In the genomic region with DNA sequence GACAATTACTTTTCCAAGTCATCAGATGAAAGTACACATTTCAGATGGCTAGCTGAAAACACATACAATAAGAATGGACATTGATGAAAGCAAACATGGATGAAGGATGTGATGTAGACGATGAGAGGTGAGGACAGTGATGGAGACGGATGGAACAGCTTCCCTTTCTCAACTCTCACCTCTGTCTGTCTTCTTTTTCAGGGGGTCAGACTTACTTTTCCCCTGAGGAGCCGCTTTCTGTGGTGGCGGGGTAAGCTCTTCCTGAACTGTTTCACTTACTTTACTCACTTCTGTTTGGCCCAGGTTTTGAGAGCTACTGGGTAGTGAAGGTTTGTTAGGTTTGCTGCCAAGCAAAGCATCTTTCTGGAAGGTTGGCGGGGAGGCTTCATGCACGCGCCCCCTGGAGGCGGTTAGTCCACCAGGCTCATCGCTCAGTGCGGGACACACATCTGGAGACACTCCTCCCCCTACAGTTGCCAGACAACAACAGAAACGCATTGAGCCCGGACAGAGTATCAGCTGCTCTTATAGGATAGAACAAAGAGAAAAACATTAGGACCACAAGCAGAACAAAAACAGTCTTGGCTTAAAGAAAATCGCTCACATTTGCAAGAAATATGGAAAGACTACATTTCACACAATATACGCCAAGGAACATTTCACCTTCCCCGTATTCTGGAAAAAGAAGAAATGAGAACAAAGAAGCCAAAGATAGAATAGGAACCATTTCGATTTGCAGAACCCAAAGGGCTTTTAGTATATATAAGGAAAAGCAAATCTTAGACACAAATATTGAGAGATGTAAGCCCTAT, we compare ENCODE assay signal across 8 cellular contexts.
DNase-seq lines count a peak whose midpoint lies in the region; ATAC-seq and TF ChIP-seq lines count a peak whose summit lies in the region.

No MANE protein-coding gene starts in this region.

- peaks cover 2% of the 10 kb centered on the region for H3K36me3 Mint-ChIP-seq in activated CD4-positive, alpha-beta memory T cell treated with anti-CD3 and anti-CD28 coated beads, Interleukin-2, amount 10 ng/mL, durations not matched to agents 7 days and 5 days (ENCODE audit: low read depth)

- peak; percentile 69 for ATAC-seq in GM18870 (IDR thresholded peaks at IDR 0.05; ENCODE audit: unreplicated experiment)
- peak; percentile 93 for ATAC-seq in HG03135 (IDR thresholded peaks at IDR 0.05; ENCODE audit: unreplicated experiment)

- POLR2A ChIA-PET in activated CD4-positive, alpha-beta memory T cell treated with anti-CD3 and anti-CD28 coated beads, Interleukin-2, amount 10 ng/mL, durations not matched to agents 7 days and 5 days (lab: Charles Lee): interaction anchor here (0.6 to 1.9 kb wide), 5 partner anchors 12 to 196 kb away, joined by 3 to 11 read pairs (median 5); no protein-coding TSS in a partner anchor

- peaks cover 4% of the 10 kb centered on the region for H3K9me3 Mint-ChIP-seq in activated CD4-positive, alpha-beta memory T cell treated with anti-CD3 and anti-CD28 coated beads, Interleukin-2, amount 10 ng/mL, durations not matched to agents 7 days and 5 days

- H3K27me3 Mint-ChIP-seq in activated CD4-positive, alpha-beta memory T cell treated with anti-CD3 and anti-CD28 coated beads, Interleukin-2, amount 10 ng/mL, durations not matched to agents 7 days and 5 days: peaks cover 2% of the 10 kb centered on the region

- CTCF ChIA-PET in activated CD4-positive, alpha-beta memory T cell treated with anti-CD3 and anti-CD28 coated beads, Interleukin-2, amount 10 ng/mL, durations not matched to agents 7 days and 5 days (lab: Charles Lee): interaction anchor here (0.6 to 4.8 kb wide), 52 partner anchors 8 to 230 kb away, joined by 3 to 78 read pairs (median 5); partner anchors contain the start of gene MYL12A

- H3K4me3 Mint-ChIP-seq in activated CD4-positive, alpha-beta memory T cell treated with anti-CD3 and anti-CD28 coated beads, Interleukin-2, amount 10 ng/mL, durations not matched to agents 7 days and 5 days: no peak overlapping the region

- H3K27ac Mint-ChIP-seq in activated CD4-positive, alpha-beta memory T cell treated with anti-CD3 and anti-CD28 coated beads, Interleukin-2, amount 10 ng/mL, durations not matched to agents 7 days and 5 days: no peak overlapping the region

- H3K4me1 Mint-ChIP-seq in activated CD4-positive, alpha-beta memory T cell treated with anti-CD3 and anti-CD28 coated beads, Interleukin-2, amount 10 ng/mL, durations not matched to agents 7 days and 5 days: peaks cover 9% of the 10 kb centered on the region

- TF ChIP-seq CTCF in AG09319 (IDR thresholded peaks at IDR 0.05; ENCODE audit: low read depth, low read length): peak; percentile 98

- DNase-seq in AG09319 (ENCODE audit: extremely low read depth, low read depth): peak; percentile 39
- DNase-seq in NCI-H82 treated with DMSO at 0.1 percent for 48 hours (lab: John Stamatoyannopoulos, UW; ENCODE audit: unreplicated experiment): peak; percentile 45
- peak; percentile 84 for DNase-seq in activated CD4-positive, alpha-beta memory T cell treated with anti-CD3 and anti-CD28 coated beads, Interleukin-2, amount 10 ng/mL, durations not matched to agents 7 days and 5 days
- peak; percentile 89 for DNase-seq in ecto neural progenitor cell (ENCODE audit: low spot score)
- peak; percentile 87 to 91 for DNase-seq in lung microvascular endothelial cell (ENCODE audit: low read depth in 2 of 2)
- DNase-seq in stimulated activated CD8-positive, alpha-beta memory T cell treated with anti-CD3 and anti-CD28 coated beads, Interleukin-12 subunit alpha, Interleukin-12 subunit beta, amount 100 ng/mL, for 4 hours (ENCODE audit: low read depth): peak; percentile 49

Comparison
In these comparisons a context has a peak if more than half of its experiments do, and no peak if none do; other contexts are left out.
1. Peak in every context shown above with its lines: DNase-seq and ATAC-seq.
2. DNase-seq: peak in every context shown above with its lines; median percentile 89 in ecto neural progenitor cell; 89 in lung microvascular endothelial cell; 84 in activated CD4-positive, alpha-beta memory T cell treated with anti-CD3 and anti-CD28 coated beads, Interleukin-2, amount 10 ng/mL, durations not matched to agents 7 days and 5 days; 49 in stimulated activated CD8-positive, alpha-beta memory T cell treated with anti-CD3 and anti-CD28 coated beads, Interleukin-12 subunit alpha, Interleukin-12 subunit beta, amount 100 ng/mL, for 4 hours; 45 in NCI-H82 treated with DMSO at 0.1 percent for 48 hours; 39 in AG09319.